ENCODE assay signal across 8 cellular contexts in the genomic region with DNA sequence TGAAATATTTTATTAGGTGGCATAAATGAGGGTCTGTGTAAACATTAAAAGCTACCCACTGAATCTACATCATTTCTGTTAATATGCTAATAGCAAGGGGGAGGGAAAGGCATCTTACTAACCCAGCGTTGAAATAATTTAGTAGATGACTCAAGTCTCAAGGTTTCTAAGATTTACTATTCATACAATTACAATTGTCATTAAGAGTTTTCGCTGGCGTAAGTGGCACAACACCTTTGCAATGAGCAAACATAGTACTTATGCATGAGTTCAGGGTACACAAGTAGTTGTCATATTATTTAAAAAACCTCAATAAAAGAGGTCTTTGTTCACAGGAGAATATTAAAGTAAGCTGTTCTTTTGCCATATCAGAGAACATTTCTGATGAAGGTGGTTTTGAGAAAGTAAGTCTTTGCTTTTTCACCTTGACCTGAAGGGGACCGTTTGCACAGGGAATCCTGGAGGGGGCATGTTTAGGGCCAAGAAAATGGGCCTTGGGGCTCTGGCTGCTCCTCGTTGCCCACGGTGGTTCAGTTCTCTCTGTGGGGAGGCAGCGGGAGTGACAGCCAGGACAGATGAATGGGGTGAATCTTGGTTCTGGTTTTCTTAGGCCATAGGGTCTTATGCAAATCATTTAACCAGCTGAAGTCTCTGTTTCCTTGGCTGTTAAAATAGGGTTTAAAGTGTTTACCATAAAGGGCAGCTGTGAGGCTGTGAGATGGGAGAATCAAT. TPM values are rescaled to one million over a fixed set of nuclear protein-coding genes. Genes with fewer than 3 reads are reported as not detected.
A peak's percentile ranks its signal among the peaks of the same experiment; 100 is the strongest.
DNase-seq lines count a peak whose midpoint lies in the region; ATAC-seq, FAIRE-seq and TF ChIP-seq lines count a peak whose summit lies in the region.

No MANE protein-coding gene starts in this region.

- no peaks in the 10 kb centered on the region for H3K4me1 Mint-ChIP-seq in MCF 10A (ENCODE audit: insufficient read depth, unreplicated experiment)

- TF ChIP-seq POLR2A in GM12892 (IDR thresholded peaks at IDR 0.05; ENCODE audit: low read depth, low read length) = peak; percentile 82

- H3K27me3 Mint-ChIP-seq in MCF 10A (ENCODE audit: insufficient read depth, unreplicated experiment) = no peaks in the 10 kb centered on the region

- H3K4me3 ChIP-seq in fibroblast of mammary gland (ENCODE audit: control insufficient read depth, low read depth, low read length) = no peak overlapping the region

- TF ChIP-seq CTCF in fibroblast of mammary gland (conservative IDR thresholded peaks at IDR 0.05; ENCODE audit: control insufficient read depth, insufficient read depth, low read depth, low read length) = no peak
- no peak for TF ChIP-seq CTCF in MCF 10A (IDR thresholded peaks at IDR 0.05; ENCODE audit: unreplicated experiment)

- CTCF ChIA-PET in MCF 10A (lab: Yijun Ruan, JAX) = interaction anchor here (1.1 kb wide), 1 partner anchor 56 kb away, joined by 5 read pairs; no protein-coding TSS in a partner anchor

- no peak overlapping the region for H3K27ac Mint-ChIP-seq in MCF 10A (ENCODE audit: low read depth, unreplicated experiment)

- intact Hi-C loops in MCF 10A (cut with micrococcal nuclease) = no loop called here

- no peak for DNase-seq in GM12892 (ENCODE audit: insufficient read length)
- peak; percentile 57 for DNase-seq in fibroblast of mammary gland (ENCODE audit: low read depth)
- no peak for DNase-seq in NCI-H524 (lab: John Stamatoyannopoulos, UW)
- no peak for DNase-seq in activated gamma-delta T cell treated with Interleukin-2 at 50 U/mL for 16 hours
- DNase-seq in LoVo (ENCODE audit: low spot score) = no peak
- no peak for DNase-seq in MCF 10A (ENCODE audit: unreplicated experiment)

- H3K4me3 Mint-ChIP-seq in MCF 10A (ENCODE audit: unreplicated experiment) = no peak overlapping the region

- FAIRE-seq in GM12892 (lab: Jason Lieb, UNC) = peak; percentile 96

- ATAC-seq in GM21360 (IDR thresholded peaks at IDR 0.05; ENCODE audit: unreplicated experiment) (peak; percentile 24), HG03571 (IDR thresholded peaks at IDR 0.05; ENCODE audit: unreplicated experiment) (peak; percentile 37)

- H3K9me3 Mint-ChIP-seq in MCF 10A (ENCODE audit: unreplicated experiment) = no peaks in the 10 kb centered on the region

- POLR2A ChIA-PET in MCF 10A (lab: Yijun Ruan, JAX) = no interaction called here

- no TSS peak for BruUV-seq in MCF 10A (replicated peaks; lab: Mats Ljungman, UMichigan)

- H3K36me3 Mint-ChIP-seq in MCF 10A (ENCODE audit: insufficient read depth, unreplicated experiment) = no peaks in the 10 kb centered on the region

RNA-seq across cellular contexts. Expression of gene RHOH, which starts 4.4 kb away (rescaled TPM):
- 93.6 TPM for polyA plus RNA-seq in GM12892 (2012; ENCODE audit: missing spikeins)
- total RNA-seq in MCF 10A (2022) = not detected in 2 replicates
